1 cellular context compared by ENCODE assay signal in the genomic region with DNA sequence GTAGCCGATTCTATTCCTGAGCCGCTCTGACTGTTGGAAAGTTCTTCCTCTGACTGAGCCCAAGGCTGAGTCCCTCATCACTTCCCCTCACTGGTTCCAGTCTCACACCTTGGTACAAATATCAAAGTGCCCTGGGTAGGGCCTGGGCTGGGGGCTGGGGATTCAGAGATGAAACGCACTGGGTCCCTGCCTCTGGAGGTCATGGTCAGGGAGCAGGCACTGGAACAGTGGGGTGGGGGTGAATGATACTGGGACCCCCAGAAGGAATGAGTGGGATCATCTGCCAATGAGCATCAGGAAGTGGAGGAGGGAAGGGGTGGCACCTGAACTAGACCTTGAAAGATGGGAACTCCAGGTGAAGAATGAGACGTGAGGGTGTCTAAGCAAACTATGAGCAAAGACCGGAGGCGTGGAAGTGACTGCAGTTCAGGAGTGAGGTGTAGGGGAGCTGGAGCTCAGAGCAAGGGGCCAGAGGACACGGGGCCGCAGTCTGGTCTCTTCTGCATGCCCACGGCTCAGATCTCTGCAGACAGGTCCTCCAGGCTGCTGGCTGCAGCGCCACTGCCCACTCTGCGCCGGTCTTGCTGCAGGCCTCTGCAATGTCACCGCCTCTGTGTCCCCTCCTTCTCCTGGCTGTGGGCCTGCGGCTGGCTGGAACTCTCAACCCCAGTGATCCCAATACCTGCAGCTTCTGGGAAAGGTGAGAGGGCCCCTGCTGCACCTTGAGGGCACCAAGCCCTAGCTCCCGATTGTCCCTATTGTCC.
TF ChIP-seq lines count a peak whose summit lies in the region.

No MANE protein-coding gene starts in this region.

TF ChIP-seq in endothelial cell of umbilical vein, 7 proteins besides CTCF, POLR2A, EP300 and RAD21:
- TF ChIP-seq EZH2 (IDR thresholded peaks at IDR 0.05; ENCODE audit: borderline replicate concordance, low read depth, low read length, severe bottlenecking): no peak
